In genomic region chr16:79054593-79054992, GRCh38 we compare ENCODE assay signal across 1 cellular context.
TF ChIP-seq lines count a peak whose summit lies in the region.

No MANE protein-coding gene starts in this region.

TF ChIP-seq in HepG2, 621 proteins besides CTCF, POLR2A, EP300 and RAD21 (continued from another document and continues in another):
- TF ChIP-seq, protein P1, sequence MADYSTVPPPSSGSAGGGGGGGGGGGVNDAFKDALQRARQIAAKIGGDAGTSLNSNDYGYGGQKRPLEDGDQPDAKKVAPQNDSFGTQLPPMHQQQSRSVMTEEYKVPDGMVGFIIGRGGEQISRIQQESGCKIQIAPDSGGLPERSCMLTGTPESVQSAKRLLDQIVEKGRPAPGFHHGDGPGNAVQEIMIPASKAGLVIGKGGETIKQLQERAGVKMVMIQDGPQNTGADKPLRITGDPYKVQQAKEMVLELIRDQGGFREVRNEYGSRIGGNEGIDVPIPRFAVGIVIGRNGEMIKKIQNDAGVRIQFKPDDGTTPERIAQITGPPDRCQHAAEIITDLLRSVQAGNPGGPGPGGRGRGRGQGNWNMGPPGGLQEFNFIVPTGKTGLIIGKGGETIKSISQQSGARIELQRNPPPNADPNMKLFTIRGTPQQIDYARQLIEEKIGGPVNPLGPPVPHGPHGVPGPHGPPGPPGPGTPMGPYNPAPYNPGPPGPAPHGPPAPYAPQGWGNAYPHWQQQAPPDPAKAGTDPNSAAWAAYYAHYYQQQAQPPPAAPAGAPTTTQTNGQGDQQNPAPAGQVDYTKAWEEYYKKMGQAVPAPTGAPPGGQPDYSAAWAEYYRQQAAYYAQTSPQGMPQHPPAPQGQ (CRISPR knock-in tag; IDR thresholded peaks at IDR 0.05; ENCODE audit: borderline replicate concordance), result no peak
- TF ChIP-seq, protein P2, sequence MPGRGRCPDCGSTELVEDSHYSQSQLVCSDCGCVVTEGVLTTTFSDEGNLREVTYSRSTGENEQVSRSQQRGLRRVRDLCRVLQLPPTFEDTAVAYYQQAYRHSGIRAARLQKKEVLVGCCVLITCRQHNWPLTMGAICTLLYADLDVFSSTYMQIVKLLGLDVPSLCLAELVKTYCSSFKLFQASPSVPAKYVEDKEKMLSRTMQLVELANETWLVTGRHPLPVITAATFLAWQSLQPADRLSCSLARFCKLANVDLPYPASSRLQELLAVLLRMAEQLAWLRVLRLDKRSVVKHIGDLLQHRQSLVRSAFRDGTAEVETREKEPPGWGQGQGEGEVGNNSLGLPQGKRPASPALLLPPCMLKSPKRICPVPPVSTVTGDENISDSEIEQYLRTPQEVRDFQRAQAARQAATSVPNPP (CRISPR knock-in tag; IDR thresholded peaks at IDR 0.05), result no peak
- TF ChIP-seq NFE2L2 (IDR thresholded peaks at IDR 0.05; ENCODE audit: low read length) (no peak), KLF12 (CRISPR knock-in tag; IDR thresholded peaks at IDR 0.05; ENCODE audit: borderline replicate concordance) (no peak), HNF4A (CRISPR knock-in tag; IDR thresholded peaks at IDR 0.05) (peak; percentile 49), ZNF383 (CRISPR knock-in tag; IDR thresholded peaks at IDR 0.05; ENCODE audit: borderline replicate concordance) (no peak), ZMYM4 (CRISPR knock-in tag; IDR thresholded peaks at IDR 0.05) (peak; percentile 25; the same call in 1 of the 2 replicates), ZNF713 (CRISPR knock-in tag; IDR thresholded peaks at IDR 0.05) (no peak), TOPORS (CRISPR knock-in tag; IDR thresholded peaks at IDR 0.05) (no peak), ZNF343 (CRISPR knock-in tag; IDR thresholded peaks at IDR 0.05) (no peak), ZBTB14 (CRISPR knock-in tag; IDR thresholded peaks at IDR 0.05) (no peak), ZNF446 (CRISPR knock-in tag; IDR thresholded peaks at IDR 0.05) (no peak), FOXA3 (CRISPR knock-in tag; IDR thresholded peaks at IDR 0.05) (peak; percentile 36; the same call in 1 of the 2 replicates), SOX13 (IDR thresholded peaks at IDR 0.05) (no peak), SOX13 (CRISPR knock-in tag; conservative IDR thresholded peaks at IDR 0.05 in 1 of 2, IDR thresholded peaks at IDR 0.05 in 1 of 2) (peak in 1 of 2 experiments; percentile 18; a peak in 1 of 4 replicates), KMT2A (CRISPR knock-in tag; IDR thresholded peaks at IDR 0.05) (no peak), HCFC1 (IDR thresholded peaks at IDR 0.05; ENCODE audit: low read depth, low read length) (no peak), HMG20A (CRISPR knock-in tag; IDR thresholded peaks at IDR 0.05; ENCODE audit: borderline replicate concordance) (no peak), ZFY (CRISPR knock-in tag; IDR thresholded peaks at IDR 0.05) (no peak), HNF1A (IDR thresholded peaks at IDR 0.05; ENCODE audit: low read depth) (no peak), HNF1A (CRISPR knock-in tag; IDR thresholded peaks at IDR 0.05; ENCODE audit: borderline replicate concordance) (no peak), TBL1XR1 (IDR thresholded peaks at IDR 0.05; ENCODE audit: borderline replicate concordance, low read length, partially characterized antibody) (no peak), CENPBD1 (CRISPR knock-in tag; IDR thresholded peaks at IDR 0.05; ENCODE audit: borderline replicate concordance, low read depth) (no peak), DPF2 (CRISPR knock-in tag; IDR thresholded peaks at IDR 0.05; ENCODE audit: borderline replicate concordance, low read depth) (no peak), ZNF569 (CRISPR knock-in tag; IDR thresholded peaks at IDR 0.05; ENCODE audit: borderline replicate concordance) (no peak), DBP (CRISPR knock-in tag; IDR thresholded peaks at IDR 0.05; ENCODE audit: not compliant biosample characterization) (no peak), ZNF678 (CRISPR knock-in tag; IDR thresholded peaks at IDR 0.05) (no peak), ZBTB20 (CRISPR knock-in tag; IDR thresholded peaks at IDR 0.05; ENCODE audit: borderline replicate concordance, low read depth) (no peak), HBP1 (CRISPR knock-in tag; IDR thresholded peaks at IDR 0.05; ENCODE audit: low read depth) (no peak), ZBTB8A (CRISPR knock-in tag; IDR thresholded peaks at IDR 0.05; ENCODE audit: borderline replicate concordance, low read depth) (no peak), REPIN1 (CRISPR knock-in tag; IDR thresholded peaks at IDR 0.05; ENCODE audit: borderline replicate concordance, low read depth) (0 out of 2 replicates have a peak, but pooled peaks have one; percentile 6), SP1 (IDR thresholded peaks at IDR 0.05) (no peak), SP1 (CRISPR knock-in tag; IDR thresholded peaks at IDR 0.05) (no peak)
- TF ChIP-seq, protein P3, sequence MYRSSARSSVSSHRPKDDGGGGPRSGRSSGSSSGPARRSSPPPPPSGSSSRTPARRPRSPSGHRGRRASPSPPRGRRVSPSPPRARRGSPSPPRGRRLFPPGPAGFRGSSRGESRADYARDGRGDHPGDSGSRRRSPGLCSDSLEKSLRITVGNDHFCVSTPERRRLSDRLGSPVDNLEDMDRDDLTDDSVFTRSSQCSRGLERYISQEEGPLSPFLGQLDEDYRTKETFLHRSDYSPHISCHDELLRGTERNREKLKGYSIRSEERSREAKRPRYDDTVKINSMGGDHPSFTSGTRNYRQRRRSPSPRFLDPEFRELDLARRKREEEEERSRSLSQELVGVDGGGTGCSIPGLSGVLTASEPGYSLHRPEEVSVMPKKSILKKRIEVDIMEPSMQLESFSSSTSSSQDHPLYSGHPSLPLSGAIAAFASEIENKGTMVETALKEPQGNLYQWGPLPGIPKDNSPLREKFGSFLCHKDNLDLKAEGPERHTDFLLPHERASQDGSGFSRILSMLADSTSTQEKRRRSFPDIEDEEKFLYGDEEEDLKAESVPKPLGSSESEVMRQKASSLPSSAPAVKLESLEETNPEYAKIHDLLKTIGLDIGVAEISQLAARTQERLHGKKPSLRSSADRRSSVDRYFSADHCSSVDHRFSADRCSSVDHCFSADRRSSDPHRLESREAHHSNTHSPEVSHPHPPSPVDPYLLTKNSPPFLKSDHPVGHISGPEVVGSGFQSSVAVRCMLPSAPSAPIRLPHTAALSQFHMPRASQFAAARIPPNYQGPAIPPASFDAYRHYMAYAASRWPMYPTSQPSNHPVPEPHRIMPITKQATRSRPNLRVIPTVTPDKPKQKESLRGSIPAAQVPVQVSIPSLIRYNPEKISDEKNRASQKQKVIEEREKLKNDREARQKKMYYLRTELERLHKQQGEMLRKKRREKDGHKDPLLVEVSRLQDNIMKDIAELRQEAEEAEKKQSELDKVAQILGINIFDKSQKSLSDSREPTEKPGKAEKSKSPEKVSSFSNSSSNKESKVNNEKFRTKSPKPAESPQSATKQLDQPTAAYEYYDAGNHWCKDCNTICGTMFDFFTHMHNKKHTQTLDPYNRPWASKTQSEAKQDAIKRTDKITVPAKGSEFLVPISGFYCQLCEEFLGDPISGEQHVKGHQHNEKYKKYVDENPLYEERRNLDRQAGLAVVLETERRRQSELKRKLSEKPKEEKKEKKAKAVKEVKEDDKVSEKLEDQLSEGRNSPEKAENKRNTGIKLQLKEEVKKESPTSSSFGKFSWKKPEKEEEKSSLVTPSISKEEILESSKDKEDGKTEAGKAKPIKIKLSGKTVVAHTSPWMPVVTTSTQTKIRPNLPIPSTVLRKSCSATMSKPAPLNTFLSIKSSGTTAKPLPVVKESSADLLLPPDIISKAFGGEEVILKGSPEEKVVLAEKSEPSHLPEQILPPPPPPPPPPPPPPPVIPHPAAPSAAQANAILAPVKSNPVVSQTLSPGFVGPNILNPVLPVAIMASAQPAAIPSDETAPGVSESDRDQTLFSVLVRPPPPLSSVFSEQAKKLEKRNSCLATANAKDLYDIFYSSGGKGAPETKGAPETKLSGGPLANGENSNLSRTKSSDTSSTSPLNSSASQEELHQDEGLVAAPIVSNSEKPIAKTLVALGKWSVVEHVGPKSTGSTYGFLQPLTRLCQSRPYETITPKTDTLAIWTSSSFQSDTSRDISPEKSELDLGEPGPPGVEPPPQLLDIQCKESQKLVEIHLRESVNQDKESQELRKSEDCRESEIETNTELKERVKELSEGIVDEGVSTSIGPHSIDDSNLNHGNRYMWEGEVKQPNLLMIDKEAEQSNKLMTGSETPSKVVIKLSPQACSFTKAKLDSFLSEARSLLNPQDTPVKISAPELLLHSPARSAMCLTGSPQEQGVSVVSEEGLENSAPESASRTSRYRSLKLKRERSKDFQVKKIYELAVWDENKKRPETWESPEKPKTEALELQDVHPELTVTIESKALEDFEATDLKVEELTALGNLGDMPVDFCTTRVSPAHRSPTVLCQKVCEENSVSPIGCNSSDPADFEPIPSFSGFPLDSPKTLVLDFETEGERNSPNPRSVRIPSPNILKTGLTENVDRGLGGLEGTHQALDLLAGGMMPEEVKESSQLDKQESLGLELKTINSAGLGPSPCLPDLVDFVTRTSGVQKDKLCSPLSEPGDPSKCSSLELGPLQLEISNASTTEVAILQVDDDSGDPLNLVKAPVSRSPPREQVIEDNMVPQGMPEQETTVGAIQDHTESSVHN (CRISPR knock-in tag; IDR thresholded peaks at IDR 0.05), result no peak
- TF ChIP-seq, protein P4, sequence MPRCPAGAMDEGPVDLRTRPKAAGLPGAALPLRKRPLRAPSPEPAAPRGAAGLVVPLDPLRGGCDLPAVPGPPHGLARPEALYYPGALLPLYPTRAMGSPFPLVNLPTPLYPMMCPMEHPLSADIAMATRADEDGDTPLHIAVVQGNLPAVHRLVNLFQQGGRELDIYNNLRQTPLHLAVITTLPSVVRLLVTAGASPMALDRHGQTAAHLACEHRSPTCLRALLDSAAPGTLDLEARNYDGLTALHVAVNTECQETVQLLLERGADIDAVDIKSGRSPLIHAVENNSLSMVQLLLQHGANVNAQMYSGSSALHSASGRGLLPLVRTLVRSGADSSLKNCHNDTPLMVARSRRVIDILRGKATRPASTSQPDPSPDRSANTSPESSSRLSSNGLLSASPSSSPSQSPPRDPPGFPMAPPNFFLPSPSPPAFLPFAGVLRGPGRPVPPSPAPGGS (CRISPR knock-in tag; IDR thresholded peaks at IDR 0.05), result no peak
- TF ChIP-seq, protein P5, sequence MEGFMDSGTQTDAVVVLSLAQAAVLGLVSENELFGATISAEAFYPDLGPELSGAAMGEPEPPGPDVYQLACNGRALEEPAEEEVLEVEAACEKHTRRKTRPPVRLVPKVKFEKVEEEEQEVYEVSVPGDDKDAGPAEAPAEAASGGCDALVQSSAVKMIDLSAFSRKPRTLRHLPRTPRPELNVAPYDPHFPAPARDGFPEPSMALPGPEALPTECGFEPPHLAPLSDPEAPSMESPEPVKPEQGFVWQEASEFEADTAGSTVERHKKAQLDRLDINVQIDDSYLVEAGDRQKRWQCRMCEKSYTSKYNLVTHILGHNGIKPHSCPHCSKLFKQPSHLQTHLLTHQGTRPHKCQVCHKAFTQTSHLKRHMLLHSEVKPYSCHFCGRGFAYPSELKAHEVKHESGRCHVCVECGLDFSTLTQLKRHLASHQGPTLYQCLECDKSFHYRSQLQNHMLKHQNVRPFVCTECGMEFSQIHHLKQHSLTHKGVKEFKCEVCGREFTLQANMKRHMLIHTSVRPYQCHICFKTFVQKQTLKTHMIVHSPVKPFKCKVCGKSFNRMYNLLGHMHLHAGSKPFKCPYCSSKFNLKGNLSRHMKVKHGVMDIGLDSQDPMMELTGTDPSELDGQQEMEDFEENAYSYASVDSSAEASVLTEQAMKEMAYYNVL (CRISPR knock-in tag; IDR thresholded peaks at IDR 0.05; ENCODE audit: borderline replicate concordance), result peak; percentile 89
